In genomic region chr5:36826694-36827093, GRCh38 we compare ENCODE assay signal across 1 cellular context.
TF ChIP-seq lines count a peak whose summit lies in the region.

No MANE protein-coding gene starts in this region.

TF ChIP-seq in HEK293, 187 proteins besides CTCF, POLR2A, EP300 and RAD21 (continued from another document):
- no peak for TF ChIP-seq REST (tag by site-specific recombination; IDR thresholded peaks at IDR 0.05)
